ENCODE assay signal across 9 cellular contexts in genomic region chr14:24289649-24290283, GRCh38. TPM values are rescaled to one million over a fixed set of nuclear protein-coding genes. Genes with fewer than 3 reads are reported as not detected.
DNase-seq lines count a peak whose midpoint lies in the region; ATAC-seq and TF ChIP-seq lines count a peak whose summit lies in the region.
"Had no signal": no experiment of that assay in that cellular context is flagged by ENCODE, and none has a peak within 500 bp of the region (broad histone marks: within the 10 kb centered on the region; RNA-seq: fewer than 3 reads in every experiment).

No MANE protein-coding gene starts in this region.

- H3K18ac ChIP-seq in neuronal stem cell (ENCODE audit: low read length): no peak overlapping the region

- CTCF ChIA-PET in activated CD8-positive, alpha-beta T cell treated with anti-CD3 and anti-CD28 coated beads for 36 hours (lab: Charles Lee): interaction anchor here (1.0 to 28.2 kb wide), 10 partner anchors 10 to 142 kb away, joined by 3 to 873 read pairs (median 10); partner anchors contain the start of genes CIDEB, DHRS1, GMPR2 and IRF9

- peaks cover 33% of the 10 kb centered on the region for H3K36me3 Mint-ChIP-seq in activated CD4-positive, alpha-beta T cell treated with anti-CD3 and anti-CD28 coated beads, Interleukin-2, amount 10 ng/mL, durations not matched to agents 24 days and 14 days (ENCODE audit: low read depth)
- peaks cover 16% of the 10 kb centered on the region for H3K36me3 Mint-ChIP-seq in activated CD8-positive, alpha-beta T cell treated with anti-CD3 and anti-CD28 coated beads for 36 hours (ENCODE audit: low read depth)

- no peak overlapping the region for H3K4me2 ChIP-seq in neuronal stem cell (ENCODE audit: insufficient read depth, low read length, poor library complexity, severe bottlenecking)
- H3K4me2 ChIP-seq: A549 had no signal

- no peaks in the 10 kb centered on the region for H3K79me1 ChIP-seq in neuronal stem cell (ENCODE audit: low read depth, low read length)

- H3K4me1 Mint-ChIP-seq in activated CD4-positive, alpha-beta T cell treated with anti-CD3 and anti-CD28 coated beads, Interleukin-2, amount 10 ng/mL, durations not matched to agents 24 days and 14 days: peaks cover 22% of the 10 kb centered on the region
- H3K4me1 Mint-ChIP-seq in activated CD8-positive, alpha-beta T cell treated with anti-CD3 and anti-CD28 coated beads for 36 hours (ENCODE audit: low read depth): peaks cover 21% of the 10 kb centered on the region

- POLR2A ChIA-PET in activated CD8-positive, alpha-beta T cell treated with anti-CD3 and anti-CD28 coated beads for 36 hours (lab: Charles Lee): interaction anchor here (0.6 to 2.7 kb wide), 17 partner anchors 9 to 105 kb away, joined by 3 to 17 read pairs (median 3); partner anchors contain the start of genes DHRS1, LTB4R, NOP9 and RABGGTA

- ATAC-seq in activated CD8-positive, alpha-beta T cell treated with anti-CD3 and anti-CD28 coated beads for 36 hours: peak; percentile 96
- ATAC-seq: A549 had no signal

- no peak overlapping the region for H3K27ac ChIP-seq in neuronal stem cell (replicated peaks; ENCODE audit: low read length)
- H3K27ac ChIP-seq: A549 had no signal

- no peak overlapping the region for H3K4me3 Mint-ChIP-seq in activated CD4-positive, alpha-beta T cell treated with anti-CD3 and anti-CD28 coated beads, Interleukin-2, amount 10 ng/mL, durations not matched to agents 24 days and 14 days
- H3K4me3 Mint-ChIP-seq in activated CD8-positive, alpha-beta T cell treated with anti-CD3 and anti-CD28 coated beads for 36 hours: no peak overlapping the region
- H3K4me3 Mint-ChIP-seq: mesothelial cell of epicardium had no signal

- H3K9ac ChIP-seq in neuronal stem cell (ENCODE audit: low read depth, low read length, poor library complexity): no peak overlapping the region

- no peak overlapping the region for H3K27ac Mint-ChIP-seq in activated CD4-positive, alpha-beta T cell treated with anti-CD3 and anti-CD28 coated beads, Interleukin-2, amount 10 ng/mL, durations not matched to agents 24 days and 14 days
- H3K27ac Mint-ChIP-seq in activated CD8-positive, alpha-beta T cell treated with anti-CD3 and anti-CD28 coated beads for 36 hours: peak overlapping the region; percentile 40
- H3K27ac Mint-ChIP-seq: mesothelial cell of epicardium had no signal

- peaks cover 0 to 2% of the 10 kb centered on the region in 2 donors for H3K4me1 ChIP-seq in neuronal stem cell (ENCODE audit: control insufficient read depth in 2 of 2, insufficient read depth in 1 of 2, low read depth in 1 of 2, low read length in 2 of 2)
- H3K4me1 ChIP-seq: A549 had no signal

- peak; percentile 79 for DNase-seq in activated CD4-positive, alpha-beta T cell treated with anti-CD3 and anti-CD28 coated beads, Interleukin-2, amount 10 ng/mL, durations not matched to agents 24 days and 14 days
- no peak for DNase-seq in activated CD4-positive, alpha-beta T cell treated with anti-CD3 and anti-CD28 coated beads for 4 hours
- peak; percentile 91 for DNase-seq in activated CD8-positive, alpha-beta T cell treated with anti-CD3 and anti-CD28 coated beads for 36 hours
- DNase-seq in stimulated activated CD8-positive, alpha-beta memory T cell treated with anti-CD3 and anti-CD28 coated beads, Interleukin-4, amount 100 ng/mL, for 24 hours (ENCODE audit: low read depth): peak; percentile 34
- DNase-seq in neuronal stem cell (ENCODE audit: low spot score) (no peak), GM19240 (ENCODE audit: insufficient read length, low spot score) (no peak)
- DNase-seq: NCI-H524 treated with DMSO at 0.1 percent for 48 hours had no signal

- H3K9me3 ChIP-seq in neuronal stem cell (replicated peaks in 1 of 2; ENCODE audit: control insufficient read depth in 2 of 2, insufficient read depth in 1 of 2, low read depth in 1 of 2, low read length in 2 of 2): no peaks in the 10 kb centered on the region
- H3K9me3 ChIP-seq: A549 had no signal

- H3K36me3 ChIP-seq in neuronal stem cell (replicated peaks in 1 of 2; ENCODE audit: control insufficient read depth in 2 of 2, insufficient read depth in 2 of 2, low read length in 2 of 2): peaks cover 19 to 38% of the 10 kb centered on the region in 2 donors

- no peak overlapping the region for H3K4me3 ChIP-seq in neuronal stem cell (ENCODE audit: low read length in 2 of 2)
- H3K4me3 ChIP-seq: A549 had no signal

- H2BK15ac ChIP-seq in neuronal stem cell (ENCODE audit: low read length): no peak overlapping the region

- no peak overlapping the region for H2AFZ ChIP-seq in neuronal stem cell (ENCODE audit: low read length)

- H3K9me3 Mint-ChIP-seq in activated CD4-positive, alpha-beta T cell treated with anti-CD3 and anti-CD28 coated beads, Interleukin-2, amount 10 ng/mL, durations not matched to agents 24 days and 14 days: no peaks in the 10 kb centered on the region
- H3K9me3 Mint-ChIP-seq in activated CD8-positive, alpha-beta T cell treated with anti-CD3 and anti-CD28 coated beads for 36 hours: no peaks in the 10 kb centered on the region
- H3K9me3 Mint-ChIP-seq: mesothelial cell of epicardium had no signal

- no peak overlapping the region for H2BK120ac ChIP-seq in neuronal stem cell (ENCODE audit: low read depth, low read length)

- H3K23ac ChIP-seq in neuronal stem cell (ENCODE audit: low read depth, low read length, poor library complexity): no peak overlapping the region

- H3K27me3 Mint-ChIP-seq in activated CD4-positive, alpha-beta T cell treated with anti-CD3 and anti-CD28 coated beads, Interleukin-2, amount 10 ng/mL, durations not matched to agents 24 days and 14 days: peaks cover 19% of the 10 kb centered on the region
- no peaks in the 10 kb centered on the region for H3K27me3 Mint-ChIP-seq in activated CD8-positive, alpha-beta T cell treated with anti-CD3 and anti-CD28 coated beads for 36 hours

- intact Hi-C loops in activated CD4-positive, alpha-beta T cell treated with anti-CD3 and anti-CD28 coated beads, Interleukin-2, amount 10 ng/mL, durations not matched to agents 24 days and 14 days (cut with micrococcal nuclease): loop anchor here (1.0 to 2.0 kb wide), 2 partner anchors 15 to 43 kb away; no protein-coding TSS in a partner anchor
- intact Hi-C loops in activated CD8-positive, alpha-beta T cell treated with anti-CD3 and anti-CD28 coated beads for 36 hours (cut with micrococcal nuclease): no loop called here

- H4K8ac ChIP-seq in neuronal stem cell (ENCODE audit: low read depth, low read length): no peak overlapping the region

- no peak overlapping the region for H4K91ac ChIP-seq in neuronal stem cell (ENCODE audit: low read depth, low read length, poor library complexity)

- no peak overlapping the region for H3K4ac ChIP-seq in neuronal stem cell (ENCODE audit: low read length)

- no peak overlapping the region for H3K14ac ChIP-seq in neuronal stem cell (ENCODE audit: low read length)

- TF ChIP-seq CTCF in activated CD8-positive, alpha-beta T cell treated with anti-CD3 and anti-CD28 coated beads for 36 hours (IDR thresholded peaks at IDR 0.05): no peak

- H2BK12ac ChIP-seq in neuronal stem cell (ENCODE audit: low read length): no peak overlapping the region

- no CpG with 5 or more reads among the region's 6 CpGs for WGBS in neuronal stem cell (ENCODE audit: extremely low coverage in 2 of 2, insufficient read length in 2 of 2, insufficient replicate concordance in 1 of 2), 2 donors

- no peak overlapping the region for H2BK5ac ChIP-seq in neuronal stem cell (ENCODE audit: low read length)

- H3K27me3 ChIP-seq in neuronal stem cell (ENCODE audit: control insufficient read depth in 3 of 3, insufficient read depth in 3 of 3, low read depth in 1 of 3, low read length in 3 of 3): no peaks in the 10 kb centered on the region

- no peak overlapping the region for H2AK5ac ChIP-seq in neuronal stem cell (ENCODE audit: low read depth, low read length)

RNA-seq across cellular contexts. Expression of gene DHRS1, which starts 9.8 kb away (rescaled TPM):
- 10.1 and 10.3 TPM in 2 replicates for total RNA-seq in activated CD4-positive, alpha-beta T cell treated with anti-CD3 and anti-CD28 coated beads, Interleukin-2, amount 10 ng/mL, durations not matched to agents 24 days and 14 days
- total RNA-seq in activated CD8-positive, alpha-beta T cell treated with anti-CD3 and anti-CD28 coated beads for 36 hours: 10 to 100 TPM; 11.9 to 13.6 TPM
- 9.9 TPM for polyA plus RNA-seq in neuronal stem cell (2013, experiment 1 of 2)
- 9.8 TPM for polyA plus RNA-seq in neuronal stem cell (2013, experiment 2 of 2)

RNA-seq across cellular contexts. Expression of gene NOP9, which starts 9.9 kb away (rescaled TPM):
- total RNA-seq in activated CD4-positive, alpha-beta T cell treated with anti-CD3 and anti-CD28 coated beads, Interleukin-2, amount 10 ng/mL, durations not matched to agents 24 days and 14 days: 48.3 and 52.2 TPM in 2 replicates
- 10 to 100 TPM; 33.5 to 33.6 TPM for total RNA-seq in activated CD8-positive, alpha-beta T cell treated with anti-CD3 and anti-CD28 coated beads for 36 hours
- 10.9 TPM for polyA plus RNA-seq in neuronal stem cell (2013, experiment 1 of 2)
- polyA plus RNA-seq in neuronal stem cell (2013, experiment 2 of 2): 10.9 TPM

RNA-seq across cellular contexts. Expression of gene CIDEB, which starts 18.0 kb away (rescaled TPM):
- 21.8 and 22.2 TPM in 2 replicates for total RNA-seq in activated CD4-positive, alpha-beta T cell treated with anti-CD3 and anti-CD28 coated beads, Interleukin-2, amount 10 ng/mL, durations not matched to agents 24 days and 14 days
- 10 to 100 TPM; 12.1 to 13.6 TPM for total RNA-seq in activated CD8-positive, alpha-beta T cell treated with anti-CD3 and anti-CD28 coated beads for 36 hours
- polyA plus RNA-seq in neuronal stem cell (2013, experiment 1 of 2): not detected
- not detected for polyA plus RNA-seq in neuronal stem cell (2013, experiment 2 of 2)
- total RNA-seq: mesothelial cell of epicardium had no signal

RNA-seq across cellular contexts. Expression of gene RABGGTA, which starts 18.4 kb away (rescaled TPM):
- total RNA-seq in activated CD4-positive, alpha-beta T cell treated with anti-CD3 and anti-CD28 coated beads, Interleukin-2, amount 10 ng/mL, durations not matched to agents 24 days and 14 days: 49.6 and 51.1 TPM in 2 replicates
- total RNA-seq in activated CD8-positive, alpha-beta T cell treated with anti-CD3 and anti-CD28 coated beads for 36 hours: 10 to 100 TPM; 37.6 to 42.7 TPM
- polyA plus RNA-seq in neuronal stem cell (2013, experiment 1 of 2): 21.6 TPM
- polyA plus RNA-seq in neuronal stem cell (2013, experiment 2 of 2): 20.2 TPM

RNA-seq across cellular contexts. Expression of gene LTB4R2, which starts 20.2 kb away (rescaled TPM):
- total RNA-seq in activated CD4-positive, alpha-beta T cell treated with anti-CD3 and anti-CD28 coated beads, Interleukin-2, amount 10 ng/mL, durations not matched to agents 24 days and 14 days: 9.6 and 11.0 TPM in 2 replicates
- 10 to 100 TPM in 1 of 2 experiments, 1 to 10 TPM in 1; 9.6 to 12.0 TPM for total RNA-seq in activated CD8-positive, alpha-beta T cell treated with anti-CD3 and anti-CD28 coated beads for 36 hours
- polyA plus RNA-seq in neuronal stem cell (2013, experiment 1 of 2): 1.1 TPM
- 1.2 TPM for polyA plus RNA-seq in neuronal stem cell (2013, experiment 2 of 2)

Comparison
In these comparisons a context has a peak if more than half of its experiments do, and no peak if none do; other contexts are left out.
1. DNase-seq: peak in activated CD4-positive, alpha-beta T cell treated with anti-CD3 and anti-CD28 coated beads, Interleukin-2, amount 10 ng/mL, durations not matched to agents 24 days and 14 days (single experiment), activated CD8-positive, alpha-beta T cell treated with anti-CD3 and anti-CD28 coated beads for 36 hours (single experiment) and stimulated activated CD8-positive, alpha-beta memory T cell treated with anti-CD3 and anti-CD28 coated beads, Interleukin-4, amount 100 ng/mL, for 24 hours (single experiment); none in activated CD4-positive, alpha-beta T cell treated with anti-CD3 and anti-CD28 coated beads for 4 hours (0 of 2), neuronal stem cell (single experiment) and GM19240 (single experiment).